In genomic region chr2:154439156-154439555, GRCh38 we compare ENCODE assay signal across 10 cellular contexts.
DNase-seq lines count a peak whose midpoint lies in the region; ATAC-seq and TF ChIP-seq lines count a peak whose summit lies in the region.
"Had no signal": no experiment of that assay in that cellular context is flagged by ENCODE, and none has a peak within 500 bp of the region (broad histone marks: within the 10 kb centered on the region; RNA-seq: fewer than 3 reads in every experiment).

No MANE protein-coding gene starts in this region.

- H3K4me3 ChIP-seq in heart right ventricle (no peak overlapping the region), heart left ventricle (no peak overlapping the region), OCI-LY1 (ENCODE audit: low read depth, low read length, poor library complexity, severe bottlenecking) (no peak overlapping the region), fibroblast of the aortic adventitia (ENCODE audit: low read depth, low read length) (no peak overlapping the region), foreskin fibroblast (ENCODE audit: low read depth in 1 of 2, low read length in 2 of 2) (no peak overlapping the region)
- H3K4me3 ChIP-seq: GM12878 had no signal

- H3K27ac ChIP-seq in heart right ventricle (no peak overlapping the region), heart left ventricle (no peak overlapping the region), OCI-LY1 (ENCODE audit: low read depth, low read length, poor library complexity, severe bottlenecking) (no peak overlapping the region)

- TF ChIP-seq CTCF in heart right ventricle (IDR thresholded peaks at IDR 0.05) (peak in 6 of 9 donors; percentile 20 to 50 (median 32)), heart left ventricle (IDR thresholded peaks at IDR 0.05) (peak in 5 of 12 donors; percentile 9 to 36 (median 33)), OCI-LY1 (IDR thresholded peaks at IDR 0.05; ENCODE audit: low read length) (peak; percentile 29; the same call in 1 of the 2 replicates), fibroblast of the aortic adventitia (IDR thresholded peaks at IDR 0.05; ENCODE audit: insufficient read depth, low read length) (peak; percentile 12), foreskin fibroblast (IDR thresholded peaks at IDR 0.05; ENCODE audit: low read depth, low read length) (no peak)

- no peaks in the 10 kb centered on the region for H3K9me3 ChIP-seq in heart right ventricle
- H3K9me3 ChIP-seq in heart left ventricle = no peaks in the 10 kb centered on the region
- H3K9me3 ChIP-seq in OCI-LY1 (ENCODE audit: low read length) = no peaks in the 10 kb centered on the region

- H3K9me2 ChIP-seq in OCI-LY1 (ENCODE audit: low read depth, low read length) = no peaks in the 10 kb centered on the region

- intact Hi-C loops in heart right ventricle (cut with DNase I) = no loop called here
- intact Hi-C loops in heart left ventricle (cut with DNase I) = loop anchor here in 2 of 10 donors (10.0 kb wide), 1 partner anchor 786 kb away; no protein-coding TSS in a partner anchor

- H3F3A ChIP-seq in OCI-LY1 (ENCODE audit: insufficient read depth, low read length) = no peaks in the 10 kb centered on the region

- no peak overlapping the region for H3K9ac ChIP-seq in OCI-LY1 (ENCODE audit: low read length)

- WGBS in heart right ventricle, 2 donors = 32 to 41% methylated on average over 2 of the region's 2 CpGs
- WGBS in heart left ventricle, 4 donors = 32 to 37% (median 35%) methylated on average over 2 of the region's 2 CpGs

- TF ChIP-seq POLR2A in heart left ventricle (IDR thresholded peaks at IDR 0.05) = no peak

- no peaks in the 10 kb centered on the region for H4K20me1 ChIP-seq in OCI-LY1 (ENCODE audit: insufficient read depth, low read length)

- no peak overlapping the region for H3K4me2 ChIP-seq in OCI-LY1 (ENCODE audit: low read length)

- no peak overlapping the region for H2AFZ ChIP-seq in OCI-LY1 (ENCODE audit: low read length)

- no peak for ATAC-seq in heart right ventricle
- no peak for ATAC-seq in heart left ventricle
- ATAC-seq in GM19463 (IDR thresholded peaks at IDR 0.05; ENCODE audit: unreplicated experiment) = no peak
- no peak for ATAC-seq in HG02884 (IDR thresholded peaks at IDR 0.05; ENCODE audit: unreplicated experiment)
- ATAC-seq: GM12878, T-helper 17 cell had no signal

- no peaks in the 10 kb centered on the region for H3K79me2 ChIP-seq in OCI-LY1 (ENCODE audit: insufficient read depth, low read length)

- DNase-seq in heart right ventricle (no peak), heart left ventricle (no peak), fibroblast of the aortic adventitia (ENCODE audit: low read depth) (no peak), superior temporal gyrus (ENCODE audit: extremely low spot score) (peak; percentile 65), foreskin fibroblast (no peak)
- DNase-seq: T-helper 17 cell had no signal

- H3K27me3 ChIP-seq in heart right ventricle = no peaks in the 10 kb centered on the region
- no peaks in the 10 kb centered on the region for H3K27me3 ChIP-seq in heart left ventricle
- no peaks in the 10 kb centered on the region for H3K27me3 ChIP-seq in OCI-LY1 (ENCODE audit: insufficient read depth, low read length)

- no peaks in the 10 kb centered on the region for H3K4me1 ChIP-seq in heart right ventricle
- H3K4me1 ChIP-seq in heart left ventricle = no peaks in the 10 kb centered on the region
- H3K4me1 ChIP-seq in OCI-LY1 (ENCODE audit: insufficient read depth, low read length, severe bottlenecking) = peaks cover 8% of the 10 kb centered on the region

- H3K36me3 ChIP-seq in heart right ventricle (no peaks in the 10 kb centered on the region), heart left ventricle (no peaks in the 10 kb centered on the region), OCI-LY1 (ENCODE audit: insufficient read depth, low read length) (no peaks in the 10 kb centered on the region)
